Comparison of ENCODE assay signal across 9 cellular contexts in genomic region chr1:77126309-77126708, GRCh38.
DNase-seq lines count a peak whose midpoint lies in the region; ATAC-seq, FAIRE-seq and TF ChIP-seq lines count a peak whose summit lies in the region.
"Had no signal": no experiment of that assay in that cellular context is flagged by ENCODE, and none has a peak within 500 bp of the region (broad histone marks: within the 10 kb centered on the region; RNA-seq: fewer than 3 reads in every experiment).

No MANE protein-coding gene starts in this region.

- TF ChIP-seq RAD21 in H1 (IDR thresholded peaks at IDR 0.05 in 1 of 2, conservative IDR thresholded peaks at IDR 0.05 in 1 of 2; ENCODE audit: low read depth in 2 of 2, low read length in 2 of 2): peak; percentile 94 to 96

- H4K5ac ChIP-seq in H1 (ENCODE audit: insufficient read length, low read depth, low read length): no peak overlapping the region

- intact Hi-C loops in activated CD4-positive, alpha-beta T cell treated with anti-CD3 and anti-CD28 coated beads for 36 hours (cut with DNase I, micrococcal nuclease): loop anchor here (1.0 to 5.0 kb wide), 6 partner anchors 224 to 1134 kb away; no protein-coding TSS in a partner anchor

- H3K9ac ChIP-seq in H1 (replicated peaks in 1 of 4; ENCODE audit: extremely low read depth in 1 of 4, low read depth in 3 of 4, low read length in 3 of 4): no peak overlapping the region

- H3K4me3 Mint-ChIP-seq in activated CD4-positive, alpha-beta T cell treated with anti-CD3 and anti-CD28 coated beads for 36 hours: no peak overlapping the region

- no peak overlapping the region for H2AFZ ChIP-seq in H1 (ENCODE audit: low read length)

- H3K79me2 ChIP-seq in H1 (ENCODE audit: control insufficient read depth in 1 of 2, insufficient read depth in 2 of 2, low read length in 2 of 2): no peaks in the 10 kb centered on the region

- H3K79me1 ChIP-seq in H1 (ENCODE audit: low read depth, low read length): no peaks in the 10 kb centered on the region

- no peak overlapping the region for H3K56ac ChIP-seq in H1 (replicated peaks; ENCODE audit: insufficient read length, low read depth, low read length)

- ATAC-seq in activated CD4-positive, alpha-beta T cell treated with anti-CD3 and anti-CD28 coated beads for 36 hours: peak; percentile 44
- peak; percentile 83 for ATAC-seq in GM21529 (IDR thresholded peaks at IDR 0.05; ENCODE audit: unreplicated experiment)

- no peak overlapping the region for H3K23ac ChIP-seq in H1 (ENCODE audit: insufficient read length)

- no peak overlapping the region for H4K91ac ChIP-seq in H1 (replicated peaks; ENCODE audit: insufficient read length, low read length)

- H3K27ac Mint-ChIP-seq in activated CD4-positive, alpha-beta T cell treated with anti-CD3 and anti-CD28 coated beads for 36 hours: no peak overlapping the region

- no peaks in the 10 kb centered on the region for H3K9me3 Mint-ChIP-seq in activated CD4-positive, alpha-beta T cell treated with anti-CD3 and anti-CD28 coated beads for 36 hours (ENCODE audit: low read depth)

- peak; percentile 15 for DNase-seq in activated CD4-positive, alpha-beta T cell treated with anti-CD3 and anti-CD28 coated beads for 36 hours
- DNase-seq in activated CD4-positive, alpha-beta T cell treated with anti-CD3 and anti-CD28 coated beads, Interleukin-2, amount 50 U/mL, for 4 hours: no peak
- DNase-seq in LHCN-M2 (ENCODE audit: low read depth) (peak; percentile 68), OCI-M1 (lab: John Stamatoyannopoulos, UW) (peak; percentile 92), H1 (ENCODE audit: low read depth in 1 of 2, low spot score in 2 of 2) (no peak), mucosa of gallbladder (ENCODE audit: low spot score) (peak; percentile 44)
- no peak for DNase-seq in activated effector memory CD4-positive, alpha-beta T cell treated with Interleukin-2 at 50 U/mL for 16 hours

- no peak overlapping the region for H3K27ac ChIP-seq in H1 (ENCODE audit: low read depth, low read length)

- 24% methylated on average over 2 of the region's 2 CpGs; no CpG with 5 or more reads in 1 of the 2 experiments for WGBS in H1 (ENCODE audit: extremely low coverage in 1 of 2, insufficient coverage in 1 of 2, insufficient read length in 1 of 2, insufficient replicate concordance in 2 of 2, low coverage in 1 of 2, low lambda C conversion rate in 2 of 2, missing lambda C conversion rate in 1 of 2), 2 experiments

- no peak overlapping the region for H3K18ac ChIP-seq in H1 (ENCODE audit: extremely low read depth, low read length)

- peak; percentile 87 for FAIRE-seq in H1 (lab: Jason Lieb, UNC)

- CTCF ChIA-PET in activated CD4-positive, alpha-beta T cell treated with anti-CD3 and anti-CD28 coated beads for 36 hours (lab: Charles Lee): interaction anchor here (0.7 to 1.4 kb wide), 4 partner anchors 17 to 1134 kb away, joined by 3 to 6 read pairs (median 3); no protein-coding TSS in a partner anchor
- CTCF ChIA-PET in H1 (lab: Charles Lee; ENCODE audit: partially characterized antibody): interaction anchor here (0.6 to 3.3 kb wide), 13 partner anchors 8 to 972 kb away, joined by 3 to 17 read pairs (median 3); no protein-coding TSS in a partner anchor

- H3K36me3 Mint-ChIP-seq in activated CD4-positive, alpha-beta T cell treated with anti-CD3 and anti-CD28 coated beads for 36 hours (ENCODE audit: low read depth): peaks cover 5% of the 10 kb centered on the region

- no peak overlapping the region for H2BK20ac ChIP-seq in H1 (ENCODE audit: low read length)

- H3K4ac ChIP-seq in H1 (replicated peaks; ENCODE audit: insufficient read length, low read depth, low read length): no peak overlapping the region

- H3K27me3 Mint-ChIP-seq in activated CD4-positive, alpha-beta T cell treated with anti-CD3 and anti-CD28 coated beads for 36 hours: no peaks in the 10 kb centered on the region

- H3K4me2 ChIP-seq in H1 (ENCODE audit: insufficient read depth in 1 of 2, low read depth in 2 of 2, low read length in 2 of 2): no peak overlapping the region

- TF ChIP-seq CTCF in H1 (IDR thresholded peaks at IDR 0.05; ENCODE audit: control extremely low read depth in 1 of 3, insufficient read depth in 1 of 3, low read depth in 1 of 3, low read length in 3 of 3): peak in 2 of 3 experiments; percentile 65 to 72; a peak in 3 of 4 replicates

- H3K4me1 ChIP-seq in H1 (replicated peaks in 1 of 4; ENCODE audit: control insufficient read depth in 3 of 4, insufficient read depth in 4 of 4, low read length in 3 of 4): no peaks in the 10 kb centered on the region
- H3K4me1 ChIP-seq: Caco-2 had no signal

- no peak overlapping the region for H2BK120ac ChIP-seq in H1 (replicated peaks; ENCODE audit: low read depth, low read length)

- H3K4me1 Mint-ChIP-seq in activated CD4-positive, alpha-beta T cell treated with anti-CD3 and anti-CD28 coated beads for 36 hours: no peaks in the 10 kb centered on the region

- H3K14ac ChIP-seq in H1 (ENCODE audit: insufficient read length): no peak overlapping the region

- POLR2A ChIA-PET in activated CD4-positive, alpha-beta T cell treated with anti-CD3 and anti-CD28 coated beads for 36 hours (lab: Charles Lee): no interaction called here
- POLR2A ChIA-PET in H1 (lab: Charles Lee; ENCODE audit: partially characterized antibody): no interaction called here

- H2BK12ac ChIP-seq in H1 (ENCODE audit: low read depth, low read length): no peak overlapping the region

- no peak for TF ChIP-seq POLR2A in H1 (IDR thresholded peaks at IDR 0.05; ENCODE audit: control extremely low read depth in 1 of 2, low read depth in 2 of 2, low read length in 2 of 2)

- no peaks in the 10 kb centered on the region for H4K20me1 ChIP-seq in H1 (replicated peaks in 1 of 2; ENCODE audit: control insufficient read depth in 1 of 2, insufficient read depth in 2 of 2, low read length in 2 of 2)

- no peak for TF ChIP-seq EP300 in H1 (IDR thresholded peaks at IDR 0.05; ENCODE audit: borderline replicate concordance in 1 of 2, low read depth in 2 of 2, low read length in 2 of 2)

- no peak overlapping the region for H2AK5ac ChIP-seq in H1 (ENCODE audit: low read depth, low read length)

- no peaks in the 10 kb centered on the region for H3K9me3 ChIP-seq in H1 (ENCODE audit: insufficient read depth in 2 of 2, low read depth in 1 of 2, low read length in 1 of 2)
- H3K9me3 ChIP-seq: Caco-2 had no signal

- no peak overlapping the region for H2BK15ac ChIP-seq in H1 (ENCODE audit: low read length)

- no peaks in the 10 kb centered on the region for H3K27me3 ChIP-seq in H1 (replicated peaks in 1 of 4; ENCODE audit: control insufficient read depth in 3 of 4, extremely low read depth in 1 of 4, insufficient read depth in 3 of 4, low read length in 3 of 4)

- no peaks in the 10 kb centered on the region for H3K23me2 ChIP-seq in H1 (ENCODE audit: low read depth, low read length)

- no peak overlapping the region for H3K4me3 ChIP-seq in H1 (ENCODE audit: extremely low read depth in 1 of 4, insufficient read depth in 2 of 4, low read depth in 3 of 4, low read length in 4 of 4)

- H4K8ac ChIP-seq in H1 (ENCODE audit: extremely low read depth, insufficient read depth, low read length): no peak overlapping the region

- H2BK5ac ChIP-seq in H1 (ENCODE audit: low read depth, low read length): no peak overlapping the region

- H3K36me3 ChIP-seq in H1 (ENCODE audit: control insufficient read depth in 2 of 4, insufficient read depth in 4 of 4, low read length in 3 of 4): no peaks in the 10 kb centered on the region

TF ChIP-seq in H1, 55 proteins besides CTCF, POLR2A, EP300 and RAD21:
- TF ChIP-seq EZH2 (IDR thresholded peaks at IDR 0.05; ENCODE audit: low read depth, low read length, severe bottlenecking) (no peak), SP1 (IDR thresholded peaks at IDR 0.05; ENCODE audit: low read depth, low read length) (no peak), YY1 (IDR thresholded peaks at IDR 0.05; ENCODE audit: low read depth, low read length) (peak; percentile 45; the same call in 1 of the 2 replicates), EGR1 (IDR thresholded peaks at IDR 0.05; ENCODE audit: borderline replicate concordance, low read depth, low read length) (no peak), ASH2L (IDR thresholded peaks at IDR 0.05; ENCODE audit: low read length) (no peak), FOSL1 (IDR thresholded peaks at IDR 0.05; ENCODE audit: insufficient read depth, low read depth, low read length) (no peak), JUN (IDR thresholded peaks at IDR 0.05; ENCODE audit: low read depth, low read length) (no peak), KDM4A (IDR thresholded peaks at IDR 0.05; ENCODE audit: low read depth, low read length, severe bottlenecking) (no peak), TAF7 (optimal IDR thresholded peaks at IDR 0.05; ENCODE audit: borderline replicate concordance, low read depth, low read length) (no peak)

Comparison
In these comparisons a context has a peak if more than half of its experiments do, and no peak if none do; other contexts are left out.
1. DNase-seq: peak in activated CD4-positive, alpha-beta T cell treated with anti-CD3 and anti-CD28 coated beads for 36 hours (single experiment), LHCN-M2 (single experiment), OCI-M1 (single experiment) and mucosa of gallbladder (single experiment); none in activated CD4-positive, alpha-beta T cell treated with anti-CD3 and anti-CD28 coated beads, Interleukin-2, amount 50 U/mL, for 4 hours (0 of 2), H1 (0 of 2) and activated effector memory CD4-positive, alpha-beta T cell treated with Interleukin-2 at 50 U/mL for 16 hours (single experiment).